ENCODE assay signal across 9 cellular contexts in genomic region chr1:223731076-223731770, GRCh38. TPM values are rescaled to one million over a fixed set of nuclear protein-coding genes. Genes with fewer than 3 reads are reported as not detected.
DNase-seq lines count a peak whose midpoint lies in the region; ATAC-seq and TF ChIP-seq lines count a peak whose summit lies in the region.
"Had no signal": no experiment of that assay in that cellular context is flagged by ENCODE, and none has a peak within 500 bp of the region (broad histone marks: within the 10 kb centered on the region; RNA-seq: fewer than 3 reads in every experiment).

No MANE protein-coding gene starts in this region.

- CTCF ChIA-PET in Panc1 (lab: Charles Lee): no interaction called here

- peaks cover 28% of the 10 kb centered on the region for H3K36me3 ChIP-seq in CD4-positive, CD25-positive, alpha-beta regulatory T cell (ENCODE audit: control insufficient read depth, insufficient read depth, low read length)
- H3K36me3 ChIP-seq in Panc1 (ENCODE audit: control insufficient read depth, insufficient read depth, low read length): peaks cover 2% of the 10 kb centered on the region; the same call in 1 of the 2 replicates
- H3K36me3 ChIP-seq in fibroblast of lung (ENCODE audit: control insufficient read depth, insufficient read depth, low read length): peaks cover 11% of the 10 kb centered on the region
- H3K36me3 ChIP-seq in osteoblast (ENCODE audit: insufficient read depth, low read length): peaks cover 28% of the 10 kb centered on the region

- no peak overlapping the region for H3K4me3 ChIP-seq in CD4-positive, CD25-positive, alpha-beta regulatory T cell (ENCODE audit: low read depth, low read length)
- H3K4me3 ChIP-seq in Panc1 (ENCODE audit: low read depth in 2 of 2, low read length in 2 of 2) (no peak overlapping the region), fibroblast of lung (replicated peaks in 1 of 4; ENCODE audit: control extremely low read depth in 1 of 4, insufficient read depth in 1 of 4, low read depth in 3 of 4, low read length in 4 of 4) (peak overlapping the region in 1 of 4 experiments; percentile 12), osteoblast (ENCODE audit: insufficient read depth, low read length) (peak overlapping the region; percentile 1)

- no peaks in the 10 kb centered on the region for H3K9me3 ChIP-seq in CD4-positive, CD25-positive, alpha-beta regulatory T cell (ENCODE audit: control insufficient read depth in 2 of 2, low read length in 2 of 2)
- no peaks in the 10 kb centered on the region for H3K9me3 ChIP-seq in Panc1 (ENCODE audit: control insufficient read depth, insufficient read depth, low read depth, low read length)
- no peaks in the 10 kb centered on the region for H3K9me3 ChIP-seq in fibroblast of lung (ENCODE audit: control insufficient read depth, insufficient read depth, low read depth, low read length)
- H3K9me3 ChIP-seq in osteoblast (ENCODE audit: low read depth, low read length): no peaks in the 10 kb centered on the region

- no peak for DNase-seq in CD4-positive, CD25-positive, alpha-beta regulatory T cell
- no peak for DNase-seq in Panc1 (ENCODE audit: low read depth, low spot score)
- DNase-seq in fibroblast of lung (ENCODE audit: low read depth in 2 of 2): peak; percentile 74 to 83
- peak; percentile 93 for DNase-seq in osteoblast (ENCODE audit: insufficient read length, low spot score, missing footprints)
- no peak for DNase-seq in activated CD4-positive, CD25-positive, alpha-beta regulatory T cell (lab: John Stamatoyannopoulos, UW)

- H3K36me3 Mint-ChIP-seq in CD4-positive, CD25-positive, alpha-beta regulatory T cell: peaks cover 45% of the 10 kb centered on the region

- in situ Hi-C loops in Panc1 (cut with HindIII; ENCODE audit: low pct_unique_long_range_greater_than_20kb, low sequenced_read_pairs): no loop called here

- POLR2A ChIA-PET in Panc1 (lab: Charles Lee): no interaction called here

- H4K20me1 ChIP-seq in fibroblast of lung (ENCODE audit: control insufficient read depth, extremely low read depth, insufficient read depth, low read length) (no peaks in the 10 kb centered on the region), osteoblast (ENCODE audit: insufficient read depth, low read length) (peaks cover 32% of the 10 kb centered on the region)

- H3K27me3 ChIP-seq in CD4-positive, CD25-positive, alpha-beta regulatory T cell (ENCODE audit: control insufficient read depth, insufficient read depth, low read length): no peaks in the 10 kb centered on the region
- no peaks in the 10 kb centered on the region for H3K27me3 ChIP-seq in Panc1 (ENCODE audit: control insufficient read depth, insufficient read depth, low read length)
- no peaks in the 10 kb centered on the region for H3K27me3 ChIP-seq in fibroblast of lung (ENCODE audit: control insufficient read depth, insufficient read depth, low read length)
- no peaks in the 10 kb centered on the region for H3K27me3 ChIP-seq in osteoblast (ENCODE audit: insufficient read depth, low read length)

- intact Hi-C loops in Panc1 (cut with micrococcal nuclease; ENCODE audit: unreplicated experiment): no loop called here

- H3K27ac Mint-ChIP-seq in CD4-positive, CD25-positive, alpha-beta regulatory T cell: peak overlapping the region; percentile 65 to 95 (median 87)
- H3K27ac Mint-ChIP-seq: memory B cell had no signal

- TF ChIP-seq CTCF in Panc1 (IDR thresholded peaks at IDR 0.05) (no peak), fibroblast of lung (conservative IDR thresholded peaks at IDR 0.05 in 1 of 2, IDR thresholded peaks at IDR 0.05 in 1 of 2; ENCODE audit: low read depth in 1 of 2, low read length in 2 of 2) (no peak), osteoblast (IDR thresholded peaks at IDR 0.05; ENCODE audit: extremely low read depth, low read depth, low read length) (no peak)

- H3K4me1 Mint-ChIP-seq in CD4-positive, CD25-positive, alpha-beta regulatory T cell: peaks cover 13 to 75% (median 57%) of the 10 kb centered on the region in 4 donors

- BruUV-seq in Panc1 (replicated peaks; lab: Mats Ljungman, UMichigan): no TSS peak

- no peak overlapping the region for H3K27ac ChIP-seq in CD4-positive, CD25-positive, alpha-beta regulatory T cell (ENCODE audit: insufficient read depth, low read length, poor library complexity, severe bottlenecking)
- H3K27ac ChIP-seq in Panc1 (ENCODE audit: low read length): peak overlapping the region; percentile 31; the same call in 1 of the 2 replicates
- peak overlapping the region; percentile 90 for H3K27ac ChIP-seq in fibroblast of lung (ENCODE audit: insufficient read depth, low read length)
- peak overlapping the region; percentile 85 for H3K27ac ChIP-seq in osteoblast (ENCODE audit: low read depth, low read length)

- H3K9ac ChIP-seq in fibroblast of lung (ENCODE audit: insufficient read depth, low read length): peak overlapping the region; percentile 32

- H3K79me2 ChIP-seq in fibroblast of lung (ENCODE audit: control insufficient read depth, insufficient read depth, low read length): peaks cover 94% of the 10 kb centered on the region
- H3K79me2 ChIP-seq in osteoblast (ENCODE audit: insufficient read depth, low read length): peaks cover 85% of the 10 kb centered on the region

- H3K4me3 Mint-ChIP-seq in CD4-positive, CD25-positive, alpha-beta regulatory T cell: peak overlapping the region in 1 of 4 donors; percentile 60
- H3K4me3 Mint-ChIP-seq: memory B cell had no signal

- no peaks in the 10 kb centered on the region for H3K27me3 Mint-ChIP-seq in CD4-positive, CD25-positive, alpha-beta regulatory T cell
- H3K27me3 Mint-ChIP-seq: memory B cell had no signal

- H2AFZ ChIP-seq in fibroblast of lung (ENCODE audit: low read length) (no peak overlapping the region), osteoblast (ENCODE audit: low read length) (no peak overlapping the region)

- H3K4me2 ChIP-seq in fibroblast of lung (ENCODE audit: extremely low read depth, insufficient read depth, low read length) (peak overlapping the region; percentile 73), osteoblast (ENCODE audit: insufficient read depth, low read length) (peak overlapping the region; percentile 22)

- ATAC-seq in CD4-positive, CD25-positive, alpha-beta regulatory T cell (ENCODE audit: low read depth in 2 of 2): no peak
- ATAC-seq in Panc1: no peak
- no peak for ATAC-seq in GM19395 (IDR thresholded peaks at IDR 0.05; ENCODE audit: unreplicated experiment)
- no peak for ATAC-seq in GM18907 (IDR thresholded peaks at IDR 0.05; ENCODE audit: unreplicated experiment)
- no peak for ATAC-seq in HG03571 (IDR thresholded peaks at IDR 0.05; ENCODE audit: unreplicated experiment)

- peaks cover 28% of the 10 kb centered on the region for H3K4me1 ChIP-seq in CD4-positive, CD25-positive, alpha-beta regulatory T cell (ENCODE audit: control insufficient read depth, insufficient read depth, low read length, poor library complexity, severe bottlenecking)
- H3K4me1 ChIP-seq in Panc1 (ENCODE audit: control insufficient read depth, insufficient read depth, low read length): peaks cover 40% of the 10 kb centered on the region
- peaks cover 48% of the 10 kb centered on the region for H3K4me1 ChIP-seq in fibroblast of lung (ENCODE audit: control insufficient read depth, extremely low read depth, insufficient read depth, low read length)
- H3K4me1 ChIP-seq in osteoblast (ENCODE audit: insufficient read depth, low read length): peaks cover 59% of the 10 kb centered on the region

- no peaks in the 10 kb centered on the region for H3K9me3 Mint-ChIP-seq in CD4-positive, CD25-positive, alpha-beta regulatory T cell
- H3K9me3 Mint-ChIP-seq: memory B cell had no signal

RNA-seq across cellular contexts. Expression of gene CAPN2, which starts 18.9 kb away (rescaled TPM):
- 278 TPM for total RNA-seq in CD4-positive, CD25-positive, alpha-beta regulatory T cell
- polyA plus RNA-seq in CD4-positive, CD25-positive, alpha-beta regulatory T cell: 100 to 1,000 TPM; 132 to 191 (median 150) TPM
- total RNA-seq in Panc1 (2021; ENCODE audit: unreplicated experiment): 171 TPM
- 189 TPM for polyA plus RNA-seq in Panc1 (2012; ENCODE audit: insufficient read length)
- total RNA-seq in fibroblast of lung: 332 and 488 TPM in 2 replicates
- polyA plus RNA-seq in fibroblast of lung: 318 and 387 TPM in 2 replicates
- 376 and 416 TPM in 2 replicates for polyA plus RNA-seq in fibroblast of lung (2012)
- polyA minus RNA-seq in fibroblast of lung (ENCODE audit: low replicate concordance): 336 and 352 TPM in 2 replicates
- total RNA-seq in osteoblast: 340 and 341 TPM in 2 replicates

Comparison
In these comparisons a context has a peak if more than half of its experiments do, and no peak if none do; other contexts are left out.
1. DNase-seq: peak in fibroblast of lung (2 of 2) and osteoblast (single experiment); none in CD4-positive, CD25-positive, alpha-beta regulatory T cell (0 of 3), Panc1 (single experiment) and activated CD4-positive, CD25-positive, alpha-beta regulatory T cell (0 of 4).